ENCODE assay signal across 9 cellular contexts in the genomic region with DNA sequence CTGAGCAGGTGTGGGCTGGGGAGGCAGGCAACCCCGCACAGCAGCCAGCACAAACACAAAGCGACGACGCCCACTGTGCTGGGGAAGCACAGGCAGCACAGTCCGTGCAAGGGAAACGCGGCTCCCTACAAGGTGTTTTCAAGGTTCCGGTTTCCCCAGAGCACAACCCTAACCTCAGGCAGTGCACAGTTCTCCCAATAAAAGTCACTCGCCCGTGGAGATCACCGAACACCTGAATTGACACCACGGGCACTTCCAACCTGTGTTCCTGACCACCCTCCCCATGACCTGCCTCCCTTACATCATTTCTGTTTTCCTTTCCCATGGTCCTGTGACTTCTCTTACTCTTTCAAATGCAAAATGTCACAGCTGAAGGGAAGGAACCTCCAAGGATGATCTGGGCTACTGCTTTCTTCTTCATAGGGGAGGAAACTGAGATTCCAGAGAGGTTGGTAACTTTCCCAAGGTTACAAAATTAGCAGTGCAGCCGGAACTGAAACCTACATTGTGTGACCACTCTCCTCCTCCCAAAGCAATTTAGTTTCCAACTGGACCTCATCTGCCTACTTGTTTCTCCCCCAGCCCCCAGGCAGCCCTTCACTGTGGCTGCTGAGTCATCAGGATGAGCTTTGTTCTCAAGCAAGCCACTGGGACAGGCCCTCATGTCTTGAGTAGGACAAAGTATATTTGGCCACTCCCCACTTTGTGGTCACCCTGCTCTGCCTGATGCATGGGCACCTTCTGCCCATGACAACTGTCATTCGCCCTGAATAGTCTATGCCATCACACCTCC.
DNase-seq lines count a peak whose midpoint lies in the region; ATAC-seq and TF ChIP-seq lines count a peak whose summit lies in the region.
"Had no signal": no experiment of that assay in that cellular context is flagged by ENCODE, and none has a peak within 500 bp of the region (broad histone marks: within the 10 kb centered on the region; RNA-seq: fewer than 3 reads in every experiment).

No MANE protein-coding gene starts in this region.

- CTCF ChIA-PET in SK-N-SH (lab: Yijun Ruan, JAX), result no interaction called here

- no peak for TF ChIP-seq EP300 in SK-N-SH (IDR thresholded peaks at IDR 0.05; ENCODE audit: borderline replicate concordance in 1 of 2, low read depth in 1 of 2, low read length in 1 of 2)

- no peaks in the 10 kb centered on the region for H3K9me3 ChIP-seq in SK-N-SH
- H3K9me3 ChIP-seq: thoracic aorta had no signal

- POLR2A ChIA-PET in SK-N-SH (lab: Yijun Ruan, JAX), result no interaction called here

- H3K27me3 ChIP-seq in SK-N-SH (ENCODE audit: insufficient read depth), result no peaks in the 10 kb centered on the region

- H3K4me2 ChIP-seq in SK-N-SH, result peak overlapping the region; percentile 12; the same call in 1 of the 2 replicates

- H2AFZ ChIP-seq in SK-N-SH (ENCODE audit: low read depth), result no peak overlapping the region

- H3F3A ChIP-seq in SK-N-SH (replicated peaks; ENCODE audit: insufficient read depth), result peaks cover 42% of the 10 kb centered on the region

- H4K20me1 ChIP-seq in SK-N-SH (ENCODE audit: insufficient read depth), result peaks cover 4% of the 10 kb centered on the region; the same call in 1 of the 2 replicates

- H3K9me2 ChIP-seq in SK-N-SH, result no peaks in the 10 kb centered on the region

- H3K27ac ChIP-seq in SK-N-SH (ENCODE audit: low read depth in 2 of 2, low read length in 1 of 2), result peak overlapping the region in 1 of 2 experiments; percentile 62; a peak in 2 of 4 replicates
- H3K27ac ChIP-seq: thoracic aorta had no signal

- 78% methylated on average over 8 of the region's 14 CpGs for WGBS in SK-N-SH (ENCODE audit: low lambda C conversion rate)

- DNase-seq in GM10266 (ENCODE audit: extremely low spot score) (peak; percentile 37), SK-N-SH (no peak), iPS-NIHi7 (ENCODE audit: extremely low spot score) (peak; percentile 54)
- DNase-seq in activated CD4-positive, alpha-beta T cell treated with anti-CD3 and anti-CD28 coated beads, Interleukin-2, amount 50 U/mL, for 1 hour, result no peak

- no peak overlapping the region; the same call in 1 of the 2 replicates for H3K9ac ChIP-seq in SK-N-SH

- ATAC-seq in HG02798 (IDR thresholded peaks at IDR 0.05; ENCODE audit: poor library complexity, unreplicated experiment) (peak; percentile 63), HG03439 (IDR thresholded peaks at IDR 0.05; ENCODE audit: unreplicated experiment) (no peak), GM18517 (IDR thresholded peaks at IDR 0.05; ENCODE audit: unreplicated experiment) (no peak)
- ATAC-seq in activated CD4-positive, CD25-positive, alpha-beta regulatory T cell treated with anti-CD3 and anti-CD28 coated beads, Interleukin-2, amount 50 U/mL, for 24 hours, result no peak

- peaks cover 65% of the 10 kb centered on the region for H3K79me2 ChIP-seq in SK-N-SH (ENCODE audit: insufficient read depth)

- peaks cover 0 to 10% of the 10 kb centered on the region in 2 experiments for H3K36me3 ChIP-seq in SK-N-SH (replicated peaks in 1 of 2; ENCODE audit: control insufficient read depth in 1 of 2, insufficient read depth in 2 of 2, low read length in 1 of 2)
- H3K36me3 ChIP-seq: thoracic aorta had no signal

- TF ChIP-seq CTCF in GM10266 (IDR thresholded peaks at IDR 0.05; ENCODE audit: control insufficient read depth, insufficient read depth, low read depth, missing control alignments) (no peak), SK-N-SH (IDR thresholded peaks at IDR 0.05) (no peak)

- no peak overlapping the region for H3K4me3 ChIP-seq in SK-N-SH (ENCODE audit: low read depth in 2 of 2, low read length in 1 of 2)
- H3K4me3 ChIP-seq: thoracic aorta had no signal

- H3K4me1 ChIP-seq in SK-N-SH (ENCODE audit: control insufficient read depth in 1 of 2, insufficient read depth in 2 of 2, low read depth in 1 of 2, low read length in 1 of 2), result peaks cover 0 to 27% of the 10 kb centered on the region in 2 experiments; a peak in 2 of 4 replicates

- TF ChIP-seq RAD21 in SK-N-SH (IDR thresholded peaks at IDR 0.05; ENCODE audit: low read length), result no peak

TF ChIP-seq in SK-N-SH, 30 proteins besides CTCF, POLR2A, EP300 and RAD21:
- TF ChIP-seq RFX5 (IDR thresholded peaks at IDR 0.05; ENCODE audit: low read length) (no peak), TCF12 (IDR thresholded peaks at IDR 0.05) (peak; percentile 28; the same call in 1 of the 2 replicates), JUND (IDR thresholded peaks at IDR 0.05) (peak; percentile 46; the same call in 1 of the 2 replicates), FOSL2 (IDR thresholded peaks at IDR 0.05; ENCODE audit: borderline replicate concordance, low read depth) (peak; percentile 60; the same call in 1 of the 2 replicates), GATA2 (CRISPR knock-in tag; IDR thresholded peaks at IDR 0.05) (no peak)

Comparison
In these comparisons a context has a peak if more than half of its experiments do, and no peak if none do; other contexts are left out.
1. DNase-seq: peak in GM10266 (single experiment) and iPS-NIHi7 (single experiment); none in SK-N-SH (single experiment) and activated CD4-positive, alpha-beta T cell treated with anti-CD3 and anti-CD28 coated beads, Interleukin-2, amount 50 U/mL, for 1 hour (single experiment).